Comparison of ENCODE assay signal across 23 cellular contexts in genomic region chr7:34075543-34075942, GRCh38.
"Had no signal": no experiment of that assay in that cellular context is flagged by ENCODE, and none has a peak within 500 bp of the region (broad histone marks: within the 10 kb centered on the region; RNA-seq: fewer than 3 reads in every experiment).

No MANE protein-coding gene starts in this region.

- H3K4me3 Mint-ChIP-seq: activated CD4-positive, alpha-beta memory T cell treated with anti-CD3 and anti-CD28 coated beads for 36 hours; activated CD4-positive, alpha-beta T cell treated with anti-CD3 and anti-CD28 coated beads, Interleukin-2, amount 10 ng/mL, durations not matched to agents 7 days and 5 days; activated naive CD8-positive, alpha-beta T cell treated with anti-CD3 and anti-CD28 coated beads, Interleukin-2, amount 50 U/mL, for 24 hours; activated T-cell treated with anti-CD3 and anti-CD28 coated beads, Interleukin-2, amount 50 U/mL, for 4 hours; T-cell had no signal

- H3K27ac ChIP-seq: VCaP had no signal

- ATAC-seq: activated naive CD4-positive, alpha-beta T cell treated with anti-CD3 and anti-CD28 coated beads, Interleukin-2, amount 50 U/mL, for 72 hours; activated naive CD8-positive, alpha-beta T cell treated with anti-CD3 and anti-CD28 coated beads, Interleukin-2, amount 50 U/mL, for 24 hours; activated T-cell treated with anti-CD3 and anti-CD28 coated beads, Interleukin-2, amount 50 U/mL, for 4 hours; PC-3; T-cell had no signal

- H3K9me3 ChIP-seq: MG63 had no signal

- H3K27me3 ChIP-seq: MG63 had no signal

- H3K36me3 Mint-ChIP-seq: activated CD4-positive, alpha-beta memory T cell treated with anti-CD3 and anti-CD28 coated beads for 36 hours; activated naive CD4-positive, alpha-beta T cell treated with anti-CD3 and anti-CD28 coated beads, Interleukin-2, amount 50 U/mL, for 72 hours; T-cell had no signal

- H3K9me3 Mint-ChIP-seq: activated CD4-positive, alpha-beta memory T cell treated with anti-CD3 and anti-CD28 coated beads for 36 hours; activated CD4-positive, alpha-beta T cell treated with anti-CD3 and anti-CD28 coated beads, Interleukin-2, amount 10 ng/mL, durations not matched to agents 7 days and 5 days; activated naive CD8-positive, alpha-beta T cell treated with anti-CD3 and anti-CD28 coated beads, Interleukin-2, amount 50 U/mL, for 24 hours; T-cell had no signal

- DNase-seq: activated CD4-positive, alpha-beta memory T cell treated with anti-CD3 and anti-CD28 coated beads for 36 hours; activated CD4-positive, alpha-beta T cell treated with anti-CD3 and anti-CD28 coated beads, Interleukin-2, amount 10 ng/mL, durations not matched to agents 7 days and 5 days; activated CD4-positive, CD25-positive, alpha-beta regulatory T cell; activated CD8-positive, alpha-beta memory T cell treated with anti-CD3 and anti-CD28 coated beads for 24 hours; activated effector memory CD4-positive, alpha-beta T cell treated with anti-CD3 and anti-CD28 coated beads, Interleukin-2, amount 50 U/mL, for 16 hours; activated naive CD4-positive, alpha-beta T cell treated with Interleukin-2 at 50 U/mL for 16 hours; activated naive CD8-positive, alpha-beta T cell treated with anti-CD3 and anti-CD28 coated beads, Interleukin-2, amount 50 U/mL, for 24 hours; activated T-cell treated with anti-CD3 and anti-CD28 coated beads, Interleukin-2, amount 50 U/mL, for 4 hours; amygdala; caudate nucleus; MG63; NCI-H1105; NCI-H1436; NCI-H1694 treated with DMSO at 0.1 percent for 48 hours; NCI-H2029 treated with DMSO at 0.1 percent for 48 hours; NCI-H510A treated with DMSO at 0.1 percent for 48 hours; NCI-H69; PC-3; SIG-M5; T-cell; T-helper 2 cell had no signal

- H3K4me3 ChIP-seq: MG63 had no signal

- H3K4me1 Mint-ChIP-seq: activated CD4-positive, alpha-beta T cell treated with anti-CD3 and anti-CD28 coated beads, Interleukin-2, amount 10 ng/mL, durations not matched to agents 7 days and 5 days; activated naive CD8-positive, alpha-beta T cell treated with anti-CD3 and anti-CD28 coated beads, Interleukin-2, amount 50 U/mL, for 24 hours; T-cell had no signal

- H3K27ac Mint-ChIP-seq: activated CD4-positive, alpha-beta memory T cell treated with anti-CD3 and anti-CD28 coated beads for 36 hours; activated CD4-positive, alpha-beta T cell treated with anti-CD3 and anti-CD28 coated beads, Interleukin-2, amount 10 ng/mL, durations not matched to agents 7 days and 5 days; activated naive CD4-positive, alpha-beta T cell treated with anti-CD3 and anti-CD28 coated beads, Interleukin-2, amount 50 U/mL, for 72 hours; activated naive CD8-positive, alpha-beta T cell treated with anti-CD3 and anti-CD28 coated beads, Interleukin-2, amount 50 U/mL, for 24 hours; T-cell had no signal

- H3K27me3 Mint-ChIP-seq: activated CD4-positive, alpha-beta memory T cell treated with anti-CD3 and anti-CD28 coated beads for 36 hours; activated CD4-positive, alpha-beta T cell treated with anti-CD3 and anti-CD28 coated beads, Interleukin-2, amount 10 ng/mL, durations not matched to agents 7 days and 5 days had no signal
